9 cellular contexts compared by ENCODE assay signal in genomic region chr20:53929974-53930650, GRCh38.
DNase-seq lines count a peak whose midpoint lies in the region; ATAC-seq and TF ChIP-seq lines count a peak whose summit lies in the region.
"Had no signal": no experiment of that assay in that cellular context is flagged by ENCODE, and none has a peak within 500 bp of the region (broad histone marks: within the 10 kb centered on the region; RNA-seq: fewer than 3 reads in every experiment).

No MANE protein-coding gene starts in this region.

- intact Hi-C loops in gastrocnemius medialis (cut with DNase I; ENCODE audit: low total_unique reads), result no loop called here
- intact Hi-C loops in left cardiac atrium (cut with DNase I), result no loop called here

- no peaks in the 10 kb centered on the region for H3K27me3 Mint-ChIP-seq in activated T-helper 17 cell treated with anti-CD3 and anti-CD28 coated beads, Interleukin-2, amount 50 U/mL, for 72 hours

- peaks cover 41% of the 10 kb centered on the region for H3K4me1 Mint-ChIP-seq in activated T-helper 17 cell treated with anti-CD3 and anti-CD28 coated beads, Interleukin-2, amount 50 U/mL, for 72 hours

- peak overlapping the region; percentile 7 for H3K27ac Mint-ChIP-seq in activated T-helper 17 cell treated with anti-CD3 and anti-CD28 coated beads, Interleukin-2, amount 50 U/mL, for 72 hours

- DNase-seq in GM12864 (ENCODE audit: low read depth), result peak; percentile 94
- no peak for DNase-seq in DMS53 treated with DMSO at 0.1 percent for 48 hours (lab: John Stamatoyannopoulos, UW; ENCODE audit: unreplicated experiment)
- no peak for DNase-seq in gastrocnemius medialis
- DNase-seq in left cardiac atrium, result no peak
- DNase-seq in NCI-H128 (lab: John Stamatoyannopoulos, UW; ENCODE audit: unreplicated experiment), result no peak

- H3K4me3 Mint-ChIP-seq in activated T-helper 17 cell treated with anti-CD3 and anti-CD28 coated beads, Interleukin-2, amount 50 U/mL, for 72 hours, result no peak overlapping the region

- in situ Hi-C loops in gastrocnemius medialis (cut with MboI; ENCODE audit: low sequenced_read_pairs in 4 of 4), result loop anchor here in 1 of 4 donors (5.0 kb wide), 1 partner anchor 353 kb away; no protein-coding TSS in a partner anchor

- TF ChIP-seq CTCF in GM12864 (IDR thresholded peaks at IDR 0.05; ENCODE audit: low read depth, low read length, missing control alignments) (no peak), gastrocnemius medialis (IDR thresholded peaks at IDR 0.05 in 4 of 5, conservative IDR thresholded peaks at IDR 0.05 in 1 of 5) (no peak)

- no peak for TF ChIP-seq POLR2A in gastrocnemius medialis (IDR thresholded peaks at IDR 0.05)

- H3K4me3 ChIP-seq in GM12864 (ENCODE audit: low read depth, low read length) (no peak overlapping the region; the same call in 1 of the 2 replicates), gastrocnemius medialis (no peak overlapping the region)
- H3K4me3 ChIP-seq: skin epidermis had no signal

- no peaks in the 10 kb centered on the region for H3K27me3 ChIP-seq in gastrocnemius medialis

- peaks cover 6 to 26% of the 10 kb centered on the region in 2 donors for H3K4me1 ChIP-seq in gastrocnemius medialis

- H3K9me3 Mint-ChIP-seq in activated T-helper 17 cell treated with anti-CD3 and anti-CD28 coated beads, Interleukin-2, amount 50 U/mL, for 72 hours, result no peaks in the 10 kb centered on the region

- no peak overlapping the region for H3K27ac ChIP-seq in gastrocnemius medialis

- H3K9me3 ChIP-seq in gastrocnemius medialis, result no peaks in the 10 kb centered on the region

- ATAC-seq in GM19455 (IDR thresholded peaks at IDR 0.05; ENCODE audit: unreplicated experiment), result peak; percentile 69
- ATAC-seq in HG03066 (IDR thresholded peaks at IDR 0.05; ENCODE audit: low read depth, unreplicated experiment), result peak; percentile 62
- peak; percentile 42 for ATAC-seq in activated T-helper 17 cell treated with anti-CD3 and anti-CD28 coated beads, Interleukin-2, amount 50 U/mL, for 72 hours (replicated peaks)
- no peak for ATAC-seq in gastrocnemius medialis
- no peak for ATAC-seq in left cardiac atrium

- no peaks in the 10 kb centered on the region for H3K36me3 ChIP-seq in gastrocnemius medialis

- H3K36me3 Mint-ChIP-seq in activated T-helper 17 cell treated with anti-CD3 and anti-CD28 coated beads, Interleukin-2, amount 50 U/mL, for 72 hours (ENCODE audit: low read depth), result no peaks in the 10 kb centered on the region

Comparison
In these comparisons a context has a peak if more than half of its experiments do, and no peak if none do; other contexts are left out.
1. ATAC-seq: peak in GM19455 (single experiment), HG03066 (single experiment) and activated T-helper 17 cell treated with anti-CD3 and anti-CD28 coated beads, Interleukin-2, amount 50 U/mL, for 72 hours (single experiment); none in gastrocnemius medialis (0 of 2) and left cardiac atrium (0 of 2).